In genomic region chr7:130668258-130669050, GRCh38 we compare ENCODE assay signal across 9 cellular contexts. TPM values are rescaled to one million over a fixed set of nuclear protein-coding genes. Genes with fewer than 3 reads are reported as not detected.
A peak's percentile ranks its signal among the peaks of the same experiment; 100 is the strongest.
DNase-seq lines count a peak whose midpoint lies in the region; ATAC-seq, FAIRE-seq and TF ChIP-seq lines count a peak whose summit lies in the region.
"Had no signal": no experiment of that assay in that cellular context is flagged by ENCODE, and none has a peak within 500 bp of the region (broad histone marks: within the 10 kb centered on the region; RNA-seq: fewer than 3 reads in every experiment).

A gene with protein sequence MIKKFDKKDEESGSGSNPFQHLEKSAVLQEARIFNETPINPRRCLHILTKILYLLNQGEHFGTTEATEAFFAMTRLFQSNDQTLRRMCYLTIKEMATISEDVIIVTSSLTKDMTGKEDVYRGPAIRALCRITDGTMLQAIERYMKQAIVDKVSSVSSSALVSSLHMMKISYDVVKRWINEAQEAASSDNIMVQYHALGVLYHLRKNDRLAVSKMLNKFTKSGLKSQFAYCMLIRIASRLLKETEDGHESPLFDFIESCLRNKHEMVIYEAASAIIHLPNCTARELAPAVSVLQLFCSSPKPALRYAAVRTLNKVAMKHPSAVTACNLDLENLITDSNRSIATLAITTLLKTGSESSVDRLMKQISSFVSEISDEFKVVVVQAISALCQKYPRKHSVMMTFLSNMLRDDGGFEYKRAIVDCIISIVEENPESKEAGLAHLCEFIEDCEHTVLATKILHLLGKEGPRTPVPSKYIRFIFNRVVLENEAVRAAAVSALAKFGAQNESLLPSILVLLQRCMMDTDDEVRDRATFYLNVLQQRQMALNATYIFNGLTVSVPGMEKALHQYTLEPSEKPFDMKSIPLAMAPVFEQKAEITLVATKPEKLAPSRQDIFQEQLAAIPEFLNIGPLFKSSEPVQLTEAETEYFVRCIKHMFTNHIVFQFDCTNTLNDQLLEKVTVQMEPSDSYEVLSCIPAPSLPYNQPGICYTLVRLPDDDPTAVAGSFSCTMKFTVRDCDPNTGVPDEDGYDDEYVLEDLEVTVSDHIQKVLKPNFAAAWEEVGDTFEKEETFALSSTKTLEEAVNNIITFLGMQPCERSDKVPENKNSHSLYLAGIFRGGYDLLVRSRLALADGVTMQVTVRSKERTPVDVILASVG (minus strand): TSS chr7:130668748. CDS start chr7:130668668, 80 bp downstream.

- TF ChIP-seq CTCF in left lung (IDR thresholded peaks at IDR 0.05), result no peak

- H3K4me1 ChIP-seq in left lung, result peaks cover 0 to 17% of the 10 kb centered on the region in 2 donors

- peak within 1 kb of the TSS; percentile 57 to 75 for H3K4me3 ChIP-seq in left lung

- ATAC-seq in HG03439 (IDR thresholded peaks at IDR 0.05; ENCODE audit: unreplicated experiment), result peak; percentile 96
- ATAC-seq in left lung, result peak; percentile 100

- peak within 1 kb of the TSS; percentile 80 to 88 for H3K27ac ChIP-seq in left lung

- H3K27me3 ChIP-seq in left lung, result no peaks in the 10 kb centered on the region

- FAIRE-seq in GM19239 (lab: Jason Lieb, UNC), result peak; percentile 88
- FAIRE-seq: islet of Langerhans had no signal

- intact Hi-C loops in left lung (cut with DNase I), result no loop called here

- H3K36me3 ChIP-seq in left lung, result no peaks in the 10 kb centered on the region

- peak; percentile 1 to 85 (median 72) for DNase-seq in C1 segment of cervical spinal cord (lab: John Stamatoyannopoulos, UW)
- DNase-seq in GM19239 (ENCODE audit: insufficient read length, low spot score), result peak; percentile 97
- DNase-seq in NCI-H510A treated with DMSO at 0.1 percent for 48 hours (lab: John Stamatoyannopoulos, UW), result peak; percentile 42
- DNase-seq in activated CD4-positive, alpha-beta T cell treated with anti-CD3 and anti-CD28 coated beads, Interleukin-2, amount 50 U/mL, for 1 hour, result peak; percentile 58
- DNase-seq in dedifferentiated amniotic fluid mesenchymal stem cell (ENCODE audit: extremely low spot score), result peak; percentile 74
- peak; percentile 86 to 95 for DNase-seq in left lung
- peak; percentile 59 for DNase-seq in stimulated activated CD4-positive, alpha-beta T cell treated with anti-CD3 and anti-CD28 coated beads, Interleukin-2, amount 100 ng/mL, for 4 hours (ENCODE audit: low read depth)

- no peaks in the 10 kb centered on the region for H3K9me3 ChIP-seq in left lung

RNA-seq across cellular contexts. Expression of the gene that starts here (rescaled TPM):
- 10 to 100 TPM; 16.6 to 19.3 TPM for total RNA-seq in left lung

Comparison
In these comparisons a context has a peak if more than half of its experiments do, and no peak if none do; other contexts are left out.
1. Peak in every context shown above with its lines: DNase-seq, ATAC-seq, H3K4me3 ChIP-seq and H3K27ac ChIP-seq.
2. DNase-seq: peak in every context shown above with its lines; median percentile 97 in GM19239; 90 in left lung; 74 in dedifferentiated amniotic fluid mesenchymal stem cell; 72 in C1 segment of cervical spinal cord; 59 in stimulated activated CD4-positive, alpha-beta T cell treated with anti-CD3 and anti-CD28 coated beads, Interleukin-2, amount 100 ng/mL, for 4 hours; 58 in activated CD4-positive, alpha-beta T cell treated with anti-CD3 and anti-CD28 coated beads, Interleukin-2, amount 50 U/mL, for 1 hour; 42 in NCI-H510A treated with DMSO at 0.1 percent for 48 hours.